In the genomic region with DNA sequence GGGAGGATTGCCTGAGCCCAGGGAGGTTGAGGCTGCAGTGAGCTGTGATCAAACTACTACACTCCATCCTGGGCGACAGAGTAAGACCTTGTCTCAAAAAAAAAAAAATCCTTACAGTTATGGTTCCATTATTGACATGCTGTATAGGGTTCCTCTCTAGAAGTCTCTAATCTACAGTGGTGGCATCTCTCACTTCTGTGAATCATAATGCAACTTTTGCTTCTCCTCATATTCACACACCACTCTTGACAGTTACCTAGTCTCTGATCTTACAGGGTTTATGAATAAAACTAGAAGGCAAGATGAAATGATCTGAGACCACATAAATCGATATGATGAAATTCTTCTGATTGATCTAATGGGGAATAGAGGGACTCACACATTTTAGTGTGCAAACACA, we compare ENCODE assay signal across 9 cellular contexts. TPM values are rescaled to one million over a fixed set of nuclear protein-coding genes. Genes with fewer than 3 reads are reported as not detected.
DNase-seq lines count a peak whose midpoint lies in the region; ATAC-seq and TF ChIP-seq lines count a peak whose summit lies in the region.
"Had no signal": no experiment of that assay in that cellular context is flagged by ENCODE, and none has a peak within 500 bp of the region (broad histone marks: within the 10 kb centered on the region; RNA-seq: fewer than 3 reads in every experiment).

No MANE protein-coding gene starts in this region.

- H3K27me3 Mint-ChIP-seq in activated T-cell treated with anti-CD3 and anti-CD28 coated beads, Interleukin-2, amount 50 U/mL, for 4 hours (ENCODE audit: low read depth): no peaks in the 10 kb centered on the region
- no peaks in the 10 kb centered on the region for H3K27me3 Mint-ChIP-seq in activated B cell treated with CpG ODN at 0.5 μM for 24 hours
- no peaks in the 10 kb centered on the region for H3K27me3 Mint-ChIP-seq in stimulated activated naive CD8-positive, alpha-beta T cell treated with anti-CD3 and anti-CD28 coated beads, Interleukin-15, Interleukin-2, amounts not matched to agents 100 ng/mL and 50 ng/mL, for 24 hours

- H3K4me1 Mint-ChIP-seq in activated T-cell treated with anti-CD3 and anti-CD28 coated beads, Interleukin-2, amount 50 U/mL, for 4 hours (ENCODE audit: low read depth): peaks cover 68% of the 10 kb centered on the region
- peaks cover 66% of the 10 kb centered on the region for H3K4me1 Mint-ChIP-seq in activated B cell treated with CpG ODN at 0.5 μM for 24 hours
- H3K4me1 Mint-ChIP-seq in stimulated activated naive CD8-positive, alpha-beta T cell treated with anti-CD3 and anti-CD28 coated beads, Interleukin-15, Interleukin-2, amounts not matched to agents 100 ng/mL and 50 ng/mL, for 24 hours (ENCODE audit: low read depth): peaks cover 81% of the 10 kb centered on the region

- no peaks in the 10 kb centered on the region for H3K36me3 Mint-ChIP-seq in activated T-cell treated with anti-CD3 and anti-CD28 coated beads, Interleukin-2, amount 50 U/mL, for 4 hours (ENCODE audit: insufficient read depth)
- peaks cover 2% of the 10 kb centered on the region for H3K36me3 Mint-ChIP-seq in activated B cell treated with CpG ODN at 0.5 μM for 24 hours (ENCODE audit: low read depth)
- H3K36me3 Mint-ChIP-seq in stimulated activated naive CD8-positive, alpha-beta T cell treated with anti-CD3 and anti-CD28 coated beads, Interleukin-15, Interleukin-2, amounts not matched to agents 100 ng/mL and 50 ng/mL, for 24 hours (ENCODE audit: low read depth): peaks cover 7% of the 10 kb centered on the region

- CTCF ChIA-PET in activated B cell treated with CpG ODN at 0.5 μM for 24 hours (lab: Charles Lee): interaction anchor here (2.4 kb wide), 1 partner anchor 39 kb away, joined by 6 read pairs; no protein-coding TSS in a partner anchor

- no peak overlapping the region for H3K27ac ChIP-seq in testis
- H3K27ac ChIP-seq: VCaP had no signal

- H3K4me3 ChIP-seq in testis: no peak overlapping the region

- peak overlapping the region; percentile 55 for H3K4me3 Mint-ChIP-seq in activated T-cell treated with anti-CD3 and anti-CD28 coated beads, Interleukin-2, amount 50 U/mL, for 4 hours
- peak overlapping the region; percentile 64 for H3K4me3 Mint-ChIP-seq in activated B cell treated with CpG ODN at 0.5 μM for 24 hours
- peak overlapping the region; percentile 67 for H3K4me3 Mint-ChIP-seq in stimulated activated naive CD8-positive, alpha-beta T cell treated with anti-CD3 and anti-CD28 coated beads, Interleukin-15, Interleukin-2, amounts not matched to agents 100 ng/mL and 50 ng/mL, for 24 hours

- POLR2A ChIA-PET in activated B cell treated with CpG ODN at 0.5 μM for 24 hours (lab: Charles Lee): interaction anchor here (1.6 to 2.3 kb wide), 2 partner anchors 38 to 41 kb away, joined by 3 to 16 read pairs; a partner anchor contains a TSS

- H3K9me3 ChIP-seq in testis: no peaks in the 10 kb centered on the region

- 82 to 90% methylated on average over 2 of the region's 2 CpGs for WGBS in testis, 2 donors

- peak; percentile 93 to 97 for ATAC-seq in activated T-cell treated with anti-CD3 and anti-CD28 coated beads, Interleukin-2, amount 50 U/mL, for 4 hours
- ATAC-seq in HG02884 (IDR thresholded peaks at IDR 0.05; ENCODE audit: unreplicated experiment) (peak; percentile 81), activated B cell treated with CpG ODN at 0.5 μM for 24 hours (ENCODE audit: low read depth) (peak; percentile 67)

- H3K9me3 Mint-ChIP-seq in activated T-cell treated with anti-CD3 and anti-CD28 coated beads, Interleukin-2, amount 50 U/mL, for 4 hours: no peaks in the 10 kb centered on the region
- H3K9me3 Mint-ChIP-seq in activated B cell treated with CpG ODN at 0.5 μM for 24 hours: no peaks in the 10 kb centered on the region
- peaks cover 3% of the 10 kb centered on the region for H3K9me3 Mint-ChIP-seq in stimulated activated naive CD8-positive, alpha-beta T cell treated with anti-CD3 and anti-CD28 coated beads, Interleukin-15, Interleukin-2, amounts not matched to agents 100 ng/mL and 50 ng/mL, for 24 hours

- intact Hi-C loops in activated B cell treated with CpG ODN at 0.5 μM for 24 hours (cut with micrococcal nuclease) (loop anchor here (1.0 to 5.0 kb wide), 4 partner anchors 41 to 189 kb away; a partner anchor contains a TSS), testis (cut with DNase I; ENCODE audit: low total_unique reads) (no loop called here)

- H3K27ac Mint-ChIP-seq in activated B cell treated with CpG ODN at 0.5 μM for 24 hours: peak overlapping the region; percentile 82
- H3K27ac Mint-ChIP-seq in stimulated activated naive CD8-positive, alpha-beta T cell treated with anti-CD3 and anti-CD28 coated beads, Interleukin-15, Interleukin-2, amounts not matched to agents 100 ng/mL and 50 ng/mL, for 24 hours: peak overlapping the region; percentile 90

- no peak for DNase-seq in activated T-cell treated with anti-CD3 and anti-CD28 coated beads, Interleukin-2, amount 50 U/mL, for 4 hours
- DNase-seq in activated T-cell treated with anti-CD3 and anti-CD28 coated beads, Interleukin-2, amount 50 U/mL, for 48 hours: no peak
- no peak for DNase-seq in activated B cell treated with CpG ODN at 0.5 μM for 24 hours
- DNase-seq in inferior parietal cortex (ENCODE audit: extremely low spot score): no peak
- no peak for DNase-seq in testis
- no peak for DNase-seq in T-helper 9 cell

- TF ChIP-seq POLR2A in testis (IDR thresholded peaks at IDR 0.05): no peak

- no peaks in the 10 kb centered on the region for H3K36me3 ChIP-seq in testis (ENCODE audit: low read depth, missing control alignments)

- H3K4me1 ChIP-seq in testis: peaks cover 3% of the 10 kb centered on the region

- TF ChIP-seq CTCF in activated B cell treated with CpG ODN at 0.5 μM for 24 hours (IDR thresholded peaks at IDR 0.05) (no peak), testis (IDR thresholded peaks at IDR 0.05) (no peak)

- H3K27me3 ChIP-seq in testis: no peaks in the 10 kb centered on the region

RNA-seq across cellular contexts. Expression of a gene that starts 40.6 kb away (rescaled TPM):
- 10 to 100 TPM; 21.0 to 23.1 (median 22.0) TPM for total RNA-seq in activated T-cell treated with anti-CD3 and anti-CD28 coated beads, Interleukin-2, amount 50 U/mL, for 4 hours
- 56.0 and 58.6 TPM in 2 replicates for total RNA-seq in activated B cell treated with CpG ODN at 0.5 μM for 24 hours
- total RNA-seq in testis: 1 to 10 TPM; 4.3 to 5.9 TPM
- polyA plus RNA-seq in testis (ENCODE audit: insufficient read depth, low read depth, low replicate concordance): 5.8 TPM
